In the genomic region with DNA sequence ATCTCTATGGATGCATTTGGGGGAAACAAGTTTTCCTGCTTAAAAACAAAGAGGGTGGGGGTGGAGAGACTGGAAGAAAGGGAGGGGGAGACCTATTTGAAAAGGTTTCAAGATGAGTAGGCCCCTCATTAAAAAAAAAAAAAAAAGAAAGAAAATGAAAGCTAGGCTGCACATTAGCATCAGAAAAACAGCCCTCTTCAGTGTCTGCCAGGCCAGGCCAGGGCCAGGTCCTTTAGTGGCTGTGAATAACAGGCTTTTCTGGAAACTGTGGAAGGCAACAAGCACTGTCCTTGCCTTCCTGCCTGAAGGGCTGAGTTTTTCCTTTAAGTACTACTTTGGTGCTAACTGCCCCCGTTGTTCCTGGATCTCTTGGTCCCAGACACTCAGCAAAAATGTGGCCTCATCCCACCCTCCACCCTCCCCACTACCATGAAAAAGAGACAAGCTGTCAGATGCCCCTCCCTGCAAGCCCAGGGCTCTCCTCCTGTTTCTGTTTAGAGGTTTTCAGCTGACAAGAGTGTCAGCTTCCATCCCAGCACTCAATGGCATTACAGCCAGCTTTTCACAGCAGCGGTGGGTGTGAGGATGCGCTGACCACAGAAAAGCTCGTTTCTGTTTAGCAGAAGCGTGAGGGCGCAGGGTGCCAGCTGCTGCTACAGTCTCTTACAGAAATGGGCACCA, we compare ENCODE assay signal across 18 cellular contexts.
DNase-seq lines count a peak whose midpoint lies in the region; ATAC-seq and TF ChIP-seq lines count a peak whose summit lies in the region.
"Had no signal": no experiment of that assay in that cellular context is flagged by ENCODE, and none has a peak within 500 bp of the region (broad histone marks: within the 10 kb centered on the region; RNA-seq: fewer than 3 reads in every experiment).

No MANE protein-coding gene starts in this region.

- H3K9me3 Mint-ChIP-seq in H9 (no peaks in the 10 kb centered on the region), WTC11 (no peaks in the 10 kb centered on the region)
- H3K9me3 Mint-ChIP-seq: activated T-helper 2 cell treated with anti-CD3 and anti-CD28 coated beads, Interferon-gamma antibody, Interleukin-2, Interleukin-4, amounts not matched to agents 10 μg/mL and 5 μg/mL and 100 μg/mL, durations not matched to agents 14 hours and 24 hours and 36 hours; stimulated activated memory B cell treated with anti-CD40 and anti-IgM and Interleukin-4, amounts not matched to agents 10 μg/mL and 1 μg/mL and 100 μg/mL, for 72 hours had no signal

- POLR2A ChIA-PET in WTC11 (lab: Charles Lee), result no interaction called here

- H3K27me3 ChIP-seq in BLaER1, result peaks cover 100% of the 10 kb centered on the region
- H3K27me3 ChIP-seq in H9 (ENCODE audit: insufficient read depth, low read length), result no peaks in the 10 kb centered on the region
- no peaks in the 10 kb centered on the region for H3K27me3 ChIP-seq in sigmoid colon
- H3K27me3 ChIP-seq in tibial nerve, result no peaks in the 10 kb centered on the region
- H3K27me3 ChIP-seq in dorsolateral prefrontal cortex, result peaks cover 0 to 83% (median 24%) of the 10 kb centered on the region in 45 donors
- H3K27me3 ChIP-seq: BE2C, body of pancreas, right atrium auricular region had no signal

- TF ChIP-seq CTCF in H9 (conservative IDR thresholded peaks at IDR 0.05) (no peak), WTC11 (IDR thresholded peaks at IDR 0.05) (no peak), sigmoid colon (IDR thresholded peaks at IDR 0.05) (no peak), tibial nerve (IDR thresholded peaks at IDR 0.05) (no peak), dorsolateral prefrontal cortex (IDR thresholded peaks at IDR 0.05 in 54 of 56, conservative IDR thresholded peaks at IDR 0.05 in 2 of 56; ENCODE audit: low read depth in 1 of 56, partially characterized antibody in 56 of 56) (no peak)

- no peak overlapping the region for H2BK12ac ChIP-seq in H9 (ENCODE audit: insufficient read length, low read depth, low read length)

- no peak overlapping the region for H2BK20ac ChIP-seq in H9 (ENCODE audit: low read depth, low read length, poor library complexity, severe bottlenecking)

- TF ChIP-seq EP300 in sigmoid colon (IDR thresholded peaks at IDR 0.05) (no peak), tibial nerve (IDR thresholded peaks at IDR 0.05) (no peak)

- H3K36me3 Mint-ChIP-seq in H9 (ENCODE audit: insufficient read depth in 1 of 3, low read depth in 3 of 3) (no peaks in the 10 kb centered on the region; a peak in 2 of 7 replicates), WTC11 (no peaks in the 10 kb centered on the region)
- H3K36me3 Mint-ChIP-seq: stimulated activated memory B cell treated with anti-CD40 and anti-IgM and Interleukin-4, amounts not matched to agents 10 μg/mL and 1 μg/mL and 100 μg/mL, for 72 hours had no signal

- H3K4me1 ChIP-seq in BLaER1, result peaks cover 43% of the 10 kb centered on the region
- H3K4me1 ChIP-seq in H9 (ENCODE audit: insufficient read depth, low read length), result peaks cover 8% of the 10 kb centered on the region; the same call in 1 of the 2 replicates
- H3K4me1 ChIP-seq in sigmoid colon, result peaks cover 0 to 52% (median 22%) of the 10 kb centered on the region in 4 donors
- peaks cover 0 to 14% (median 0%) of the 10 kb centered on the region in 4 donors for H3K4me1 ChIP-seq in tibial nerve
- H3K4me1 ChIP-seq: BE2C, right atrium auricular region had no signal

- DNase-seq in H9, result no peak
- DNase-seq in WTC11 (ENCODE audit: low spot score), result no peak
- peak; percentile 66 for DNase-seq in left kidney (ENCODE audit: low read depth, low spot score)
- no peak for DNase-seq in 8988T
- DNase-seq in sigmoid colon, result no peak
- no peak for DNase-seq in tibial nerve (ENCODE audit: low spot score in 2 of 2)
- no peak for DNase-seq in dorsolateral prefrontal cortex
- DNase-seq: BE2C; body of pancreas; foreskin melanocyte; NCI-H446; stimulated activated CD4-positive, alpha-beta T cell treated with anti-CD3 and anti-CD28 coated beads, Interleukin-4, amount 100 ng/mL, for 24 hours had no signal

- H3K4ac ChIP-seq in H9 (ENCODE audit: low read depth, low read length), result no peak overlapping the region

- H3K79me2 ChIP-seq in H9 (ENCODE audit: insufficient read depth, low read length), result no peaks in the 10 kb centered on the region

- no peak overlapping the region for H4K5ac ChIP-seq in H9 (ENCODE audit: insufficient read length, low read depth, low read length)

- H3K27ac ChIP-seq in BLaER1, result no peak overlapping the region
- H3K27ac ChIP-seq in H9 (ENCODE audit: insufficient read length, low read depth, low read length), result no peak overlapping the region
- H3K27ac ChIP-seq in sigmoid colon, result peak overlapping the region in 2 of 4 donors; percentile 48 to 65
- no peak overlapping the region for H3K27ac ChIP-seq in tibial nerve
- no peak overlapping the region for H3K27ac ChIP-seq in dorsolateral prefrontal cortex
- H3K27ac ChIP-seq: body of pancreas, HL-60, right atrium auricular region had no signal

- H4K8ac ChIP-seq in H9 (replicated peaks; ENCODE audit: insufficient read length, low read depth, low read length), result no peak overlapping the region

- no peak for TF ChIP-seq POLR2A in sigmoid colon (IDR thresholded peaks at IDR 0.05)
- no peak for TF ChIP-seq POLR2A in tibial nerve (IDR thresholded peaks at IDR 0.05)

- H3K27ac Mint-ChIP-seq in H9, result peak overlapping the region; percentile 60 to 92 (median 80); a peak in 6 of 7 replicates
- H3K27ac Mint-ChIP-seq in WTC11, result peak overlapping the region; percentile 90
- H3K27ac Mint-ChIP-seq: activated T-helper 2 cell treated with anti-CD3 and anti-CD28 coated beads, Interferon-gamma antibody, Interleukin-2, Interleukin-4, amounts not matched to agents 10 μg/mL and 5 μg/mL and 100 μg/mL, durations not matched to agents 14 hours and 24 hours and 36 hours; stimulated activated memory B cell treated with anti-CD40 and anti-IgM and Interleukin-4, amounts not matched to agents 10 μg/mL and 1 μg/mL and 100 μg/mL, for 72 hours had no signal

- no peak overlapping the region for H3K18ac ChIP-seq in H9 (ENCODE audit: insufficient read length, low read depth, low read length)

- H2AK5ac ChIP-seq in H9 (ENCODE audit: insufficient read length, low read length), result no peak overlapping the region

- peaks cover 24% of the 10 kb centered on the region; the same call in 1 of the 2 replicates for H4K20me1 ChIP-seq in BLaER1
- H4K20me1 ChIP-seq in H9 (ENCODE audit: control insufficient read depth, insufficient read depth, insufficient read length), result no peaks in the 10 kb centered on the region

- CTCF ChIA-PET in WTC11 (lab: Charles Lee), result interaction anchor here (1.0 to 1.5 kb wide), 3 partner anchors 18 to 159 kb away, joined by 3 to 4 read pairs (median 3); no protein-coding TSS in a partner anchor

- H3K4me1 Mint-ChIP-seq in H9 (peaks cover 82% of the 10 kb centered on the region in 2 experiments), WTC11 (peaks cover 74% of the 10 kb centered on the region)
- H3K4me1 Mint-ChIP-seq: stimulated activated memory B cell treated with anti-CD40 and anti-IgM and Interleukin-4, amounts not matched to agents 10 μg/mL and 1 μg/mL and 100 μg/mL, for 72 hours had no signal

- H4K91ac ChIP-seq in H9 (ENCODE audit: insufficient read length, low read depth, low read length), result no peak overlapping the region

- H3K27me3 Mint-ChIP-seq in H9 (ENCODE audit: low read depth) (no peaks in the 10 kb centered on the region; the same call in 1 of the 2 replicates), WTC11 (ENCODE audit: low read depth) (no peaks in the 10 kb centered on the region; the same call in 1 of the 2 replicates)

- no peak overlapping the region for H3K56ac ChIP-seq in H9 (ENCODE audit: insufficient read length, low read depth, low read length)

- no peak overlapping the region for H3K14ac ChIP-seq in H9 (ENCODE audit: insufficient read depth, low read length)

- no peak overlapping the region for H2BK120ac ChIP-seq in H9 (ENCODE audit: low read depth, low read length, poor library complexity, severe bottlenecking)

- H3K9ac ChIP-seq in BLaER1 (no peak overlapping the region), H9 (ENCODE audit: extremely low read depth, insufficient read length, low read length) (no peak overlapping the region)

- H3K9me3 ChIP-seq in BLaER1, result no peaks in the 10 kb centered on the region
- H3K9me3 ChIP-seq in H9 (ENCODE audit: control insufficient read depth, low read depth, low read length), result no peaks in the 10 kb centered on the region
- no peaks in the 10 kb centered on the region for H3K9me3 ChIP-seq in sigmoid colon
- no peaks in the 10 kb centered on the region for H3K9me3 ChIP-seq in tibial nerve
- H3K9me3 ChIP-seq: BE2C, body of pancreas, right atrium auricular region had no signal

- H3K79me1 ChIP-seq in H9 (ENCODE audit: insufficient read depth, low read depth, low read length, poor library complexity, severe bottlenecking), result no peaks in the 10 kb centered on the region

- H3K23me2 ChIP-seq in H9 (ENCODE audit: insufficient read length, low read depth, low read length, poor library complexity, severe bottlenecking), result no peaks in the 10 kb centered on the region

- no peak overlapping the region for H3T11ph ChIP-seq in H9 (ENCODE audit: low read length)

- H3K4me2 ChIP-seq in BLaER1 (peak overlapping the region; percentile 57), H9 (ENCODE audit: insufficient read depth, insufficient read length, low read length) (peak overlapping the region; percentile 30)

- H3K4me3 ChIP-seq in BLaER1 (no peak overlapping the region), sigmoid colon (no peak overlapping the region), tibial nerve (no peak overlapping the region), dorsolateral prefrontal cortex (no peak overlapping the region)
- H3K4me3 ChIP-seq: body of pancreas, right atrium auricular region had no signal

- H2BK5ac ChIP-seq in H9 (ENCODE audit: insufficient read length, low read length), result no peak overlapping the region

- H3K36me3 ChIP-seq in BLaER1 (no peaks in the 10 kb centered on the region), sigmoid colon (no peaks in the 10 kb centered on the region), tibial nerve (no peaks in the 10 kb centered on the region)
- H3K36me3 ChIP-seq: BE2C, right atrium auricular region had no signal

- no CpG with 5 or more reads among the region's 6 CpGs for WGBS in H9 (ENCODE audit: extremely low coverage, insufficient read length, low lambda C conversion rate)
- 60 to 82% methylated on average over 6 of the region's 6 CpGs for WGBS in sigmoid colon, 2 donors
- 70 to 71% methylated on average over 6 of the region's 6 CpGs for WGBS in tibial nerve, 2 donors

- intact Hi-C loops in sigmoid colon (cut with DNase I), result no loop called here
- intact Hi-C loops in dorsolateral prefrontal cortex (cut with DNase I), result no loop called here

- no peak overlapping the region for H2AFZ ChIP-seq in H9 (ENCODE audit: low read length)

- no peak overlapping the region for H2BK15ac ChIP-seq in H9 (ENCODE audit: low read depth, low read length)

- H3K4me3 Mint-ChIP-seq in H9, result peak overlapping the region; percentile 36 to 56
- peak overlapping the region; percentile 52 for H3K4me3 Mint-ChIP-seq in WTC11
- H3K4me3 Mint-ChIP-seq: stimulated activated memory B cell treated with anti-CD40 and anti-IgM and Interleukin-4, amounts not matched to agents 10 μg/mL and 1 μg/mL and 100 μg/mL, for 72 hours had no signal

- no peak overlapping the region for H3K23ac ChIP-seq in H9 (ENCODE audit: insufficient read length, low read depth, low read length)

- peak; percentile 65 for ATAC-seq in WTC11
- ATAC-seq: activated CD4-positive, CD25-positive, alpha-beta regulatory T cell treated with anti-CD3 and anti-CD28 coated beads, Interleukin-2, amount 50 U/mL, for 24 hours; body of pancreas; stimulated activated memory B cell treated with anti-CD40 and anti-IgM and Interleukin-4, amounts not matched to agents 10 μg/mL and 1 μg/mL and 100 μg/mL, for 72 hours had no signal
